10 cellular contexts compared by ENCODE assay signal in the genomic region with DNA sequence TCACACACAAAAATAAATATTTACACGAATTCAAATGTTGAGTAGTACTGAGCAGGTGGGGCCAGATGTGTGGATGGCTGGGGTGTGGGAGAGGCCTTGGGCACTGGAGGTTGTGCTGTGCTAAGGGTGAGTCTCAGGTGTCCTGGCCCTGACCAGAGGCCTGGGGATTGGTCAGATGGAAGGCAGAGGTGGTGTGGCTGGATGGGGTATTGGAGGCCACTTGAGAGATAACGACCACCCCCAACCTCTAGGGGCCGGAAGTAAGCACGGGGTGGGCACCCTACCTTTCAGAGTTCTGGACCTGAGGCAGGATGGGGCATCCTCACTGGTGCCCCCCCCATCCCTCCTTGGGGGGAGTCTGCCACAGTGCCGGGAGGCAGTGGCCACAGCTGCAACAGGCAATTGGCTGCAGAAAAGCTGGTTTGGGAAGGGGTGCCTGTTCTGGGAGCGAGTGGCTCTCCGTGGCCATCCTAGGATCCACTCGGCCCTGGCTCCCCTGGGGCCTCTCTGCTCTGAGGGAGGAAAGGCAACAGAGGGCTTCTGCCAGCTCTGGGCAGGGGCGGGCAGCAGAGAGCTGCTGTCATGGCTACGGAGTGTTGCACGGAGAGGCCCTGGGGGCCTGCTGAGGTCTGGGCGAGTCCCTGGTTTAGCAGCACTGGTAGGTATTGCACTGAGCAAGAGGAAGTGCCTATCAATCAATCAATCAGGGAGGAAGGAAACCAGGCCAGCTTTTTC.
A peak's percentile ranks its signal among the peaks of the same experiment; 100 is the strongest.
DNase-seq lines count a peak whose midpoint lies in the region; ATAC-seq and TF ChIP-seq lines count a peak whose summit lies in the region.
"Had no signal": no experiment of that assay in that cellular context is flagged by ENCODE, and none has a peak within 500 bp of the region (broad histone marks: within the 10 kb centered on the region; RNA-seq: fewer than 3 reads in every experiment).

No MANE protein-coding gene starts in this region.

- H3K27ac ChIP-seq in left ventricle myocardium inferior (replicated peaks), result peak overlapping the region; percentile 16

- H3K36me3 ChIP-seq in left ventricle myocardium inferior, result peaks cover 14% of the 10 kb centered on the region

- no peaks in the 10 kb centered on the region for H3K27me3 Mint-ChIP-seq in stimulated activated naive B cell treated with anti-CD40 and anti-IgM and Interleukin-4, amounts not matched to agents 10 μg/mL and 1 μg/mL and 100 μg/mL, for 72 hours

- no peak overlapping the region for H3K4me3 ChIP-seq in left ventricle myocardium inferior

- no peak for TF ChIP-seq CTCF in left ventricle myocardium inferior (IDR thresholded peaks at IDR 0.05; ENCODE audit: borderline replicate concordance)

- H3K27ac Mint-ChIP-seq in stimulated activated naive B cell treated with anti-CD40 and anti-IgM and Interleukin-4, amounts not matched to agents 10 μg/mL and 1 μg/mL and 100 μg/mL, for 72 hours, result peak overlapping the region; percentile 86

- peaks cover 45 to 46% of the 10 kb centered on the region in 2 donors for H3K4me1 Mint-ChIP-seq in stimulated activated naive B cell treated with anti-CD40 and anti-IgM and Interleukin-4, amounts not matched to agents 10 μg/mL and 1 μg/mL and 100 μg/mL, for 72 hours

- ATAC-seq in activated CD4-positive, CD25-positive, alpha-beta regulatory T cell treated with anti-CD3 and anti-CD28 coated beads, Interleukin-2, amount 50 U/mL, for 24 hours, result peak; percentile 34 to 52
- ATAC-seq in SK-N-SH treated with all-trans-retinoic acid at 6 μM for 48 hours (peak; percentile 29; the same call in 2 of the 3 replicates), GM18867 (IDR thresholded peaks at IDR 0.05; ENCODE audit: unreplicated experiment) (no peak)
- peak in 1 of 2 donors; percentile 72 for ATAC-seq in stimulated activated naive B cell treated with anti-CD40 and anti-IgM and Interleukin-4, amounts not matched to agents 10 μg/mL and 1 μg/mL and 100 μg/mL, for 72 hours (replicated peaks)
- ATAC-seq: Panc1 had no signal

- no peaks in the 10 kb centered on the region for H3K9me3 ChIP-seq in left ventricle myocardium inferior (replicated peaks)

- no peaks in the 10 kb centered on the region for H3K9me3 Mint-ChIP-seq in stimulated activated naive B cell treated with anti-CD40 and anti-IgM and Interleukin-4, amounts not matched to agents 10 μg/mL and 1 μg/mL and 100 μg/mL, for 72 hours
- H3K9me3 Mint-ChIP-seq: CD14-positive monocyte had no signal

- peak overlapping the region in 1 of 2 donors; percentile 31 for H3K4me3 Mint-ChIP-seq in stimulated activated naive B cell treated with anti-CD40 and anti-IgM and Interleukin-4, amounts not matched to agents 10 μg/mL and 1 μg/mL and 100 μg/mL, for 72 hours
- H3K4me3 Mint-ChIP-seq: CD14-positive monocyte had no signal

- no peaks in the 10 kb centered on the region for H3K27me3 ChIP-seq in left ventricle myocardium inferior (ENCODE audit: low read depth)

- H3K4me1 ChIP-seq in left ventricle myocardium inferior, result peaks cover 54% of the 10 kb centered on the region

- peaks cover 5 to 37% of the 10 kb centered on the region in 2 donors for H3K36me3 Mint-ChIP-seq in stimulated activated naive B cell treated with anti-CD40 and anti-IgM and Interleukin-4, amounts not matched to agents 10 μg/mL and 1 μg/mL and 100 μg/mL, for 72 hours

- intact Hi-C loops in left ventricle myocardium inferior (cut with micrococcal nuclease), result no loop called here

- no peak for DNase-seq in activated CD4-positive, CD25-positive, alpha-beta regulatory T cell (lab: John Stamatoyannopoulos, UW)
- DNase-seq in left ventricle myocardium inferior, result no peak
- no peak for DNase-seq in stimulated activated naive B cell treated with anti-CD40 and anti-IgM and Interleukin-4, amounts not matched to agents 10 μg/mL and 1 μg/mL and 100 μg/mL, for 72 hours
- no peak for DNase-seq in NCI-H146 (lab: John Stamatoyannopoulos, UW)
- no peak for DNase-seq in GDM1 (lab: John Stamatoyannopoulos, UW)

TF ChIP-seq in SK-N-SH treated with all-trans-retinoic acid at 6 μM for 48 hours, 23 proteins besides CTCF, POLR2A, EP300 and RAD21:
- TF ChIP-seq, protein P1, sequence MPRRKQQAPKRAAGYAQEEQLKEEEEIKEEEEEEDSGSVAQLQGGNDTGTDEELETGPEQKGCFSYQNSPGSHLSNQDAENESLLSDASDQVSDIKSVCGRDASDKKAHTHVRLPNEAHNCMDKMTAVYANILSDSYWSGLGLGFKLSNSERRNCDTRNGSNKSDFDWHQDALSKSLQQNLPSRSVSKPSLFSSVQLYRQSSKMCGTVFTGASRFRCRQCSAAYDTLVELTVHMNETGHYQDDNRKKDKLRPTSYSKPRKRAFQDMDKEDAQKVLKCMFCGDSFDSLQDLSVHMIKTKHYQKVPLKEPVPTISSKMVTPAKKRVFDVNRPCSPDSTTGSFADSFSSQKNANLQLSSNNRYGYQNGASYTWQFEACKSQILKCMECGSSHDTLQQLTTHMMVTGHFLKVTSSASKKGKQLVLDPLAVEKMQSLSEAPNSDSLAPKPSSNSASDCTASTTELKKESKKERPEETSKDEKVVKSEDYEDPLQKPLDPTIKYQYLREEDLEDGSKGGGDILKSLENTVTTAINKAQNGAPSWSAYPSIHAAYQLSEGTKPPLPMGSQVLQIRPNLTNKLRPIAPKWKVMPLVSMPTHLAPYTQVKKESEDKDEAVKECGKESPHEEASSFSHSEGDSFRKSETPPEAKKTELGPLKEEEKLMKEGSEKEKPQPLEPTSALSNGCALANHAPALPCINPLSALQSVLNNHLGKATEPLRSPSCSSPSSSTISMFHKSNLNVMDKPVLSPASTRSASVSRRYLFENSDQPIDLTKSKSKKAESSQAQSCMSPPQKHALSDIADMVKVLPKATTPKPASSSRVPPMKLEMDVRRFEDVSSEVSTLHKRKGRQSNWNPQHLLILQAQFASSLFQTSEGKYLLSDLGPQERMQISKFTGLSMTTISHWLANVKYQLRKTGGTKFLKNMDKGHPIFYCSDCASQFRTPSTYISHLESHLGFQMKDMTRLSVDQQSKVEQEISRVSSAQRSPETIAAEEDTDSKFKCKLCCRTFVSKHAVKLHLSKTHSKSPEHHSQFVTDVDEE (CRISPR knock-in tag; IDR thresholded peaks at IDR 0.05), result no peak
- TF ChIP-seq TCF4 (CRISPR knock-in tag; IDR thresholded peaks at IDR 0.05; ENCODE audit: borderline replicate concordance), result no peak
- TF ChIP-seq ZFP30 (CRISPR knock-in tag; IDR thresholded peaks at IDR 0.05), result no peak
- TF ChIP-seq, protein P2, sequence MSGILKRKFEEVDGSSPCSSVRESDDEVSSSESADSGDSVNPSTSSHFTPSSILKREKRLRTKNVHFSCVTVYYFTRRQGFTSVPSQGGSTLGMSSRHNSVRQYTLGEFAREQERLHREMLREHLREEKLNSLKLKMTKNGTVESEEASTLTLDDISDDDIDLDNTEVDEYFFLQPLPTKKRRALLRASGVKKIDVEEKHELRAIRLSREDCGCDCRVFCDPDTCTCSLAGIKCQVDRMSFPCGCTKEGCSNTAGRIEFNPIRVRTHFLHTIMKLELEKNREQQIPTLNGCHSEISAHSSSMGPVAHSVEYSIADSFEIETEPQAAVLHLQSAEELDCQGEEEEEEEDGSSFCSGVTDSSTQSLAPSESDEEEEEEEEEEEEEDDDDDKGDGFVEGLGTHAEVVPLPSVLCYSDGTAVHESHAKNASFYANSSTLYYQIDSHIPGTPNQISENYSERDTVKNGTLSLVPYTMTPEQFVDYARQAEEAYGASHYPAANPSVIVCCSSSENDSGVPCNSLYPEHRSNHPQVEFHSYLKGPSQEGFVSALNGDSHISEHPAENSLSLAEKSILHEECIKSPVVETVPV (CRISPR knock-in tag; IDR thresholded peaks at IDR 0.05), result no peak
- no peak for TF ChIP-seq ZNF8 (CRISPR knock-in tag; IDR thresholded peaks at IDR 0.05)
- no peak for TF ChIP-seq SNAI2 (CRISPR knock-in tag; IDR thresholded peaks at IDR 0.05)
- TF ChIP-seq PPARA (CRISPR knock-in tag; IDR thresholded peaks at IDR 0.05; ENCODE audit: borderline replicate concordance), result no peak
- TF ChIP-seq BACH2 (CRISPR knock-in tag; IDR thresholded peaks at IDR 0.05; ENCODE audit: borderline replicate concordance), result no peak
- TF ChIP-seq, protein P3, sequence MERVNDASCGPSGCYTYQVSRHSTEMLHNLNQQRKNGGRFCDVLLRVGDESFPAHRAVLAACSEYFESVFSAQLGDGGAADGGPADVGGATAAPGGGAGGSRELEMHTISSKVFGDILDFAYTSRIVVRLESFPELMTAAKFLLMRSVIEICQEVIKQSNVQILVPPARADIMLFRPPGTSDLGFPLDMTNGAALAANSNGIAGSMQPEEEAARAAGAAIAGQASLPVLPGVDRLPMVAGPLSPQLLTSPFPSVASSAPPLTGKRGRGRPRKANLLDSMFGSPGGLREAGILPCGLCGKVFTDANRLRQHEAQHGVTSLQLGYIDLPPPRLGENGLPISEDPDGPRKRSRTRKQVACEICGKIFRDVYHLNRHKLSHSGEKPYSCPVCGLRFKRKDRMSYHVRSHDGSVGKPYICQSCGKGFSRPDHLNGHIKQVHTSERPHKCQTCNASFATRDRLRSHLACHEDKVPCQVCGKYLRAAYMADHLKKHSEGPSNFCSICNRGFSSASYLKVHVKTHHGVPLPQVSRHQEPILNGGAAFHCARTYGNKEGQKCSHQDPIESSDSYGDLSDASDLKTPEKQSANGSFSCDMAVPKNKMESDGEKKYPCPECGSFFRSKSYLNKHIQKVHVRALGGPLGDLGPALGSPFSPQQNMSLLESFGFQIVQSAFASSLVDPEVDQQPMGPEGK (CRISPR knock-in tag; IDR thresholded peaks at IDR 0.05; ENCODE audit: borderline replicate concordance), result no peak
- no peak for TF ChIP-seq ZFP3 (CRISPR knock-in tag; IDR thresholded peaks at IDR 0.05)
- TF ChIP-seq ARNTL (CRISPR knock-in tag; IDR thresholded peaks at IDR 0.05; ENCODE audit: borderline replicate concordance, low read depth), result no peak
TF ChIP-seq in SK-N-SH treated with all-trans-retinoic acid at 6 μM for 48 hours: peak in this region for 0.
